Comparison of ENCODE assay signal across 13 cellular contexts in genomic region chr22:45469573-45470383, GRCh38. TPM values are rescaled to one million over a fixed set of nuclear protein-coding genes. Genes with fewer than 3 reads are reported as not detected.
DNase-seq lines count a peak whose midpoint lies in the region; ATAC-seq and TF ChIP-seq lines count a peak whose summit lies in the region.
"Had no signal": no experiment of that assay in that cellular context is flagged by ENCODE, and none has a peak within 500 bp of the region (broad histone marks: within the 10 kb centered on the region; RNA-seq: fewer than 3 reads in every experiment).

No MANE protein-coding gene starts in this region.

- DNase-seq in NCI-H1417 (lab: John Stamatoyannopoulos, UW) (peak in 2 of 3 experiments; percentile 42 to 75), NCI-H1417 treated with DMSO at 0.1 percent for 48 hours (lab: John Stamatoyannopoulos, UW) (no peak), right cardiac atrium (no peak), thyroid gland (peak in 1 of 2 donors; percentile 38), activated gamma-delta T cell treated with Interleukin-2 at 50 U/mL for 16 hours (no peak), mesenteric fat pad (ENCODE audit: low spot score) (no peak), NCI-H1694 treated with DMSO at 0.1 percent for 48 hours (lab: John Stamatoyannopoulos, UW) (no peak)
- DNase-seq: 8988T, NCI-H1092 had no signal

- intact Hi-C loops in right cardiac atrium (cut with DNase I): no loop called here
- intact Hi-C loops in thyroid gland (cut with DNase I): no loop called here

- no peak for TF ChIP-seq POLR2A in thyroid gland (IDR thresholded peaks at IDR 0.05)

- ATAC-seq in right cardiac atrium: peak in 1 of 2 donors; percentile 63
- ATAC-seq: activated T-helper 17 cell treated with anti-CD3 and anti-CD28 coated beads, Interleukin-2, amount 50 U/mL, for 72 hours had no signal

- no peak for TF ChIP-seq CTCF in VCaP (conservative IDR thresholded peaks at IDR 0.05)
- no peak for TF ChIP-seq CTCF in thyroid gland (IDR thresholded peaks at IDR 0.05)

- H3K27ac ChIP-seq in VCaP (0 out of 2 replicates have a peak overlapping the region, but pooled peaks have one; percentile 7), right cardiac atrium (ENCODE audit: low read length) (peak overlapping the region; percentile 67), thyroid gland (peak overlapping the region; percentile 74 to 90 (median 88))

- 74% methylated on average over 8 of the region's 8 CpGs for WGBS in right cardiac atrium
- 47 to 49% methylated on average over 8 of the region's 8 CpGs for WGBS in thyroid gland, 2 donors

- no peaks in the 10 kb centered on the region for H3K36me3 ChIP-seq in thyroid gland

- H3K4me3 ChIP-seq in right cardiac atrium (ENCODE audit: low read length) (no peak overlapping the region), thyroid gland (replicated peaks in 1 of 3) (no peak overlapping the region)

- no peaks in the 10 kb centered on the region for H3K4me1 ChIP-seq in right cardiac atrium (ENCODE audit: control insufficient read depth, insufficient read depth, low read length)
- H3K4me1 ChIP-seq in thyroid gland: peaks cover 42 to 48% of the 10 kb centered on the region in 2 donors

- no peaks in the 10 kb centered on the region for H3K27me3 ChIP-seq in right cardiac atrium (ENCODE audit: control insufficient read depth, insufficient read depth)
- no peaks in the 10 kb centered on the region for H3K27me3 ChIP-seq in thyroid gland

- H3K9me3 ChIP-seq in right cardiac atrium (ENCODE audit: control insufficient read depth, low read length) (no peaks in the 10 kb centered on the region), thyroid gland (no peaks in the 10 kb centered on the region)

RNA-seq across cellular contexts. Expression of gene FBLN1, which starts 32.9 kb away (rescaled TPM):
- 100 to 1,000 TPM; 286 to 456 (median 397) TPM for total RNA-seq in right cardiac atrium
- polyA plus RNA-seq in right cardiac atrium: 228 TPM
- 100 to 1,000 TPM in 3 of 4 donors, 10 to 100 TPM in 1; 52.3 to 199 (median 163) TPM for total RNA-seq in thyroid gland
- 224 TPM for total RNA-seq in mesenteric fat pad
- total RNA-seq: T-helper 2 cell treated with Interferon-gamma antibody and Interleukin-4, amounts not matched to agents 100 ng/mL and 5 ng/mL, for 36 hours had no signal

RNA-seq across cellular contexts. Expression of gene RIBC2, which starts 56.3 kb away (rescaled TPM):
- total RNA-seq in right cardiac atrium (under 1 TPM in 1 of 4 donors, not detected in 3; 0.29 TPM), thyroid gland (1 to 10 TPM in 1 of 4 donors, under 1 TPM in 1, not detected in 2; 0.45 to 4.2 TPM), mesenteric fat pad (not detected)
- polyA plus RNA-seq in right cardiac atrium: 0.16 TPM

RNA-seq across cellular contexts. Expression of gene SMC1B, which starts 56.4 kb away (rescaled TPM):
- not detected for total RNA-seq in right cardiac atrium
- not detected for polyA plus RNA-seq in right cardiac atrium
- total RNA-seq in thyroid gland: under 1 TPM in 1 of 4 donors, not detected in 3; 0.13 TPM
- not detected for total RNA-seq in mesenteric fat pad
- total RNA-seq: lung microvascular endothelial cell had no signal

Comparison
In these comparisons a context has a peak if more than half of its experiments do, and no peak if none do; other contexts are left out.
1. DNase-seq: peak in NCI-H1417 (2 of 3); none in NCI-H1417 treated with DMSO at 0.1 percent for 48 hours (single experiment), right cardiac atrium (0 of 3), activated gamma-delta T cell treated with Interleukin-2 at 50 U/mL for 16 hours (single experiment), mesenteric fat pad (single experiment) and NCI-H1694 treated with DMSO at 0.1 percent for 48 hours (single experiment).
2. H3K27ac ChIP-seq: peak in every context shown above with its lines; median percentile 88 in thyroid gland; 67 in right cardiac atrium; 7 in VCaP.